9 cellular contexts compared by ENCODE assay signal in genomic region chr16:351804-352520, GRCh38. TPM values are rescaled to one million over a fixed set of nuclear protein-coding genes. Genes with fewer than 3 reads are reported as not detected.
DNase-seq lines count a peak whose midpoint lies in the region; ATAC-seq, FAIRE-seq and TF ChIP-seq lines count a peak whose summit lies in the region.
"Had no signal": no experiment of that assay in that cellular context is flagged by ENCODE, and none has a peak within 500 bp of the region (broad histone marks: within the 10 kb centered on the region; RNA-seq: fewer than 3 reads in every experiment).

No MANE protein-coding gene starts in this region.

- H3K36me3 ChIP-seq in GM23248 (ENCODE audit: low read depth) (no peaks in the 10 kb centered on the region), bronchial epithelial cell (ENCODE audit: control insufficient read depth, insufficient read depth, low read length) (peaks cover 3% of the 10 kb centered on the region), lower lobe of right lung (peaks cover 3% of the 10 kb centered on the region), tibial nerve (peaks cover 0 to 3% (median 0%) of the 10 kb centered on the region in 3 donors)

- peak overlapping the region; percentile 90 for H3K4me2 ChIP-seq in GM23248 (ENCODE audit: unreplicated experiment)

- peaks cover 48% of the 10 kb centered on the region for H3K79me2 ChIP-seq in GM23248 (ENCODE audit: insufficient read depth)

- peaks cover 2% of the 10 kb centered on the region; the same call in 1 of the 2 replicates for H4K20me1 ChIP-seq in GM23248 (ENCODE audit: insufficient read depth)

- H3K9me3 ChIP-seq in GM23248 (ENCODE audit: low read depth) (no peaks in the 10 kb centered on the region), lower lobe of right lung (no peaks in the 10 kb centered on the region), tibial nerve (no peaks in the 10 kb centered on the region)

- ATAC-seq in lower lobe of right lung, result no peak

- peak overlapping the region; percentile 81 for H3K9ac ChIP-seq in GM23248

- H2AFZ ChIP-seq in GM23248, result peak overlapping the region; percentile 55

- H3K4me3 ChIP-seq in GM23248 (peak overlapping the region; percentile 86), NB4 (ENCODE audit: low read depth, low read length) (peak overlapping the region; percentile 52), bronchial epithelial cell (ENCODE audit: low read depth, low read length) (peak overlapping the region; percentile 62), lower lobe of right lung (peak overlapping the region; percentile 78), tibial nerve (peak overlapping the region; percentile 61 to 91 (median 63))

- no peak for TF ChIP-seq CTCF in NB4 (IDR thresholded peaks at IDR 0.05; ENCODE audit: low read depth, low read length)
- no peak for TF ChIP-seq CTCF in bronchial epithelial cell (IDR thresholded peaks at IDR 0.05; ENCODE audit: insufficient read depth, low read length, severe bottlenecking)
- no peak for TF ChIP-seq CTCF in lower lobe of right lung (IDR thresholded peaks at IDR 0.05)
- TF ChIP-seq CTCF in tibial nerve (IDR thresholded peaks at IDR 0.05), result no peak

- WGBS in GM23248 (ENCODE audit: low coverage in 1 of 2, low lambda C conversion rate in 2 of 2, missing lambda C conversion rate in 2 of 2), 2 experiments, result 1 to 2% methylated on average over 25 to 45 of the region's 95 CpGs
- 1 to 4% methylated on average over 3 to 35 of the region's 95 CpGs for WGBS in tibial nerve, 2 donors

- H3K27me3 ChIP-seq in GM23248 (replicated peaks; ENCODE audit: insufficient read depth) (no peaks in the 10 kb centered on the region), bronchial epithelial cell (ENCODE audit: control insufficient read depth, insufficient read depth, low read length) (no peaks in the 10 kb centered on the region), lower lobe of right lung (ENCODE audit: low read depth) (no peaks in the 10 kb centered on the region), tibial nerve (no peaks in the 10 kb centered on the region)

- no peaks in the 10 kb centered on the region for H3F3A ChIP-seq in GM23248 (ENCODE audit: insufficient read depth)

- in situ Hi-C loops in GM23248 (cut with MboI), result no loop called here

- H3K27ac ChIP-seq in GM23248 (no peak overlapping the region), lower lobe of right lung (peak overlapping the region; percentile 81), tibial nerve (peak overlapping the region; percentile 32 to 87 (median 66))

- peak; percentile 70 for DNase-seq in DMS 273 (lab: John Stamatoyannopoulos, UW; ENCODE audit: unreplicated experiment)
- DNase-seq in DMS 273 treated with DMSO at 0.1 percent for 48 hours (lab: John Stamatoyannopoulos, UW), result no peak
- peak; percentile 61 for DNase-seq in GM23248
- DNase-seq in NB4 (ENCODE audit: low read depth), result no peak
- DNase-seq in bronchial epithelial cell (ENCODE audit: low read depth), result no peak
- DNase-seq in lower lobe of right lung, result peak; percentile 65
- DNase-seq in tibial nerve (ENCODE audit: low spot score in 2 of 2), result no peak
- no peak for DNase-seq in GM12891 (ENCODE audit: insufficient read length, low spot score)

- TF ChIP-seq POLR2A in NB4 (IDR thresholded peaks at IDR 0.05; ENCODE audit: extremely low read depth, insufficient read length), result no peak
- TF ChIP-seq POLR2A in tibial nerve (IDR thresholded peaks at IDR 0.05), result no peak
- no peak for TF ChIP-seq POLR2A in GM12891 (IDR thresholded peaks at IDR 0.05; ENCODE audit: low read depth, low read length)

- peaks cover 8% of the 10 kb centered on the region for H3K4me1 ChIP-seq in GM23248 (ENCODE audit: insufficient read depth)
- peaks cover 26% of the 10 kb centered on the region for H3K4me1 ChIP-seq in lower lobe of right lung
- H3K4me1 ChIP-seq in tibial nerve, result peaks cover 0 to 18% (median 11%) of the 10 kb centered on the region in 4 donors

- no peak for TF ChIP-seq EP300 in tibial nerve (IDR thresholded peaks at IDR 0.05)

- intact Hi-C loops in lower lobe of right lung (cut with DNase I), result no loop called here

- FAIRE-seq in bronchial epithelial cell (lab: Jason Lieb, UNC) (no peak), GM12891 (lab: Jason Lieb, UNC) (no peak)
- FAIRE-seq: A204.1 had no signal

- H3K9me2 ChIP-seq in GM23248 (ENCODE audit: insufficient read depth), result no peaks in the 10 kb centered on the region

TF ChIP-seq in GM12891, 5 proteins besides CTCF, POLR2A, EP300 and RAD21:
- TF ChIP-seq PAX5 (IDR thresholded peaks at IDR 0.05; ENCODE audit: insufficient read depth, low read length, severe bottlenecking), result no peak
- no peak for TF ChIP-seq SPI1 (IDR thresholded peaks at IDR 0.05; ENCODE audit: low read depth, low read length)
- no peak for TF ChIP-seq POLR2AphosphoS5 (IDR thresholded peaks at IDR 0.05; ENCODE audit: low read depth, low read length)
- no peak for TF ChIP-seq TAF1 (IDR thresholded peaks at IDR 0.05; ENCODE audit: low read depth, low read length)
- no peak for TF ChIP-seq POU2F2 (IDR thresholded peaks at IDR 0.05; ENCODE audit: low read depth, low read length)

RNA-seq across cellular contexts. Expression of gene AXIN1, which starts 0.6 kb away (rescaled TPM):
- 25.5 and 27.1 TPM in 2 replicates for total RNA-seq in GM23248 (2014; rRNA removed; shearing (Covaris generic))
- polyA plus RNA-seq in GM23248 (2016; fragmentation: Nextera tagmentation; extraction: Ambion mirVana), result 3.0 and 3.3 TPM in 2 replicates
- total RNA-seq in bronchial epithelial cell (49.0 and 49.5 TPM in 2 replicates), lower lobe of right lung (22.4 TPM), tibial nerve (10 to 100 TPM; 23.4 to 37.1 (median 25.0) TPM)
- polyA plus RNA-seq in GM12891 (2012; ENCODE audit: low read depth, missing spikeins), result 13.5 TPM

RNA-seq across cellular contexts. Expression of gene MRPL28, which starts 18.4 kb away (rescaled TPM):
- total RNA-seq in GM23248 (2014; rRNA removed; shearing (Covaris generic)), result 94.1 and 103 TPM in 2 replicates
- 108 and 110 TPM in 2 replicates for polyA plus RNA-seq in GM23248 (2016; fragmentation: Nextera tagmentation; extraction: Ambion mirVana)
- total RNA-seq in bronchial epithelial cell, result 104 and 113 TPM in 2 replicates
- 43.4 TPM for total RNA-seq in lower lobe of right lung
- total RNA-seq in tibial nerve, result 10 to 100 TPM; 45.1 to 79.5 (median 65.3) TPM
- polyA plus RNA-seq in GM12891 (2012; ENCODE audit: low read depth, missing spikeins), result 62.7 TPM

RNA-seq across cellular contexts. Expression of gene PGAP6, which starts 29.8 kb away (rescaled TPM):
- total RNA-seq in GM23248 (2014; rRNA removed; shearing (Covaris generic)), result 78.4 and 98.6 TPM in 2 replicates
- polyA plus RNA-seq in GM23248 (2016; fragmentation: Nextera tagmentation; extraction: Ambion mirVana), result 16.4 and 20.6 TPM in 2 replicates
- total RNA-seq in bronchial epithelial cell (44.2 and 46.3 TPM in 2 replicates), lower lobe of right lung (55.8 TPM), tibial nerve (10 to 100 TPM; 22.7 to 69.3 (median 36.7) TPM)
- polyA plus RNA-seq in GM12891 (2012; ENCODE audit: low read depth, missing spikeins), result 19.7 TPM

RNA-seq across cellular contexts. Expression of gene NME4, which starts 45.0 kb away (rescaled TPM):
- total RNA-seq in GM23248 (2014; rRNA removed; shearing (Covaris generic)), result 128 and 175 TPM in 2 replicates
- polyA plus RNA-seq in GM23248 (2016; fragmentation: Nextera tagmentation; extraction: Ambion mirVana), result 283 and 293 TPM in 2 replicates
- 35.3 and 64.0 TPM in 2 replicates for total RNA-seq in bronchial epithelial cell
- 42.3 TPM for total RNA-seq in lower lobe of right lung
- total RNA-seq in tibial nerve, result 10 to 100 TPM; 26.7 to 99.6 (median 47.8) TPM
- polyA plus RNA-seq in GM12891 (2012; ENCODE audit: low read depth, missing spikeins), result 97.2 TPM

RNA-seq across cellular contexts. Expression of gene DECR2, which starts 49.7 kb away (rescaled TPM):
- 7.8 and 8.9 TPM in 2 replicates for total RNA-seq in GM23248 (2014; rRNA removed; shearing (Covaris generic))
- 25.2 and 26.1 TPM in 2 replicates for polyA plus RNA-seq in GM23248 (2016; fragmentation: Nextera tagmentation; extraction: Ambion mirVana)
- total RNA-seq in bronchial epithelial cell (3.7 and 7.6 TPM in 2 replicates), lower lobe of right lung (10.1 TPM), tibial nerve (10 to 100 TPM; 20.3 to 68.4 (median 33.6) TPM)
- polyA plus RNA-seq in GM12891 (2012; ENCODE audit: low read depth, missing spikeins), result 8.3 TPM

Comparison
In these comparisons a context has a peak if more than half of its experiments do, and no peak if none do; other contexts are left out.
1. DNase-seq: peak in DMS 273 (single experiment), GM23248 (single experiment) and lower lobe of right lung (single experiment); none in DMS 273 treated with DMSO at 0.1 percent for 48 hours (single experiment), NB4 (single experiment), bronchial epithelial cell (single experiment), tibial nerve (0 of 2) and GM12891 (single experiment).
2. Peak in every context shown above with its lines, with median percentiles within 50 percentile points of each other: H3K4me3 ChIP-seq.